ENCODE assay signal across 18 cellular contexts in the genomic region with DNA sequence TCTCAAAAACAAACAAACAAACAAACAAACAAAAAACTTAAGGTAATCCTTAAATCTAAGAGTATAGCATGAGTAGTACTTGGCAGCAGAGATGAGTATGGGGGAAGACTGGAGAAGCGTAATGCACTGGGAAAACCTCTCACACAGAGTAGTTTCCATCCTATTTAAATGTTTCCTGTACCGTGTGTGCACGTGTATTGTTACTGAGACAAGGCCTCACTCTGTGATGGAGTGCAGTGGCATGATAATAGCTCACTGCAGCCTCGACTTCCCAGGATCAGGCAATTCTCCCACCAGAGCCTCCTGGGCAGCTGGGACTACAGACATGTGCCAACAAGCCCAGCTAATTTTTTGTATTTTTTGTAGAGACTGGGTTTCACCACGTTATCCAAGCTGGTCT. TPM values are rescaled to one million over a fixed set of nuclear protein-coding genes. Genes with fewer than 3 reads are reported as not detected.
A peak's percentile ranks its signal among the peaks of the same experiment; 100 is the strongest.
DNase-seq lines count a peak whose midpoint lies in the region; ATAC-seq and TF ChIP-seq lines count a peak whose summit lies in the region.
"Had no signal": no experiment of that assay in that cellular context is flagged by ENCODE, and none has a peak within 500 bp of the region (broad histone marks: within the 10 kb centered on the region; RNA-seq: fewer than 3 reads in every experiment).

No MANE protein-coding gene starts in this region.

- no peak overlapping the region for H2AFZ ChIP-seq in PC-3 (ENCODE audit: low read length)
- H2AFZ ChIP-seq: GM23248 had no signal

- H3K4me1 Mint-ChIP-seq in MCF 10A (ENCODE audit: insufficient read depth, unreplicated experiment) (peaks cover 31% of the 10 kb centered on the region), glutamatergic neuron (ENCODE audit: low read depth, unreplicated experiment) (peaks cover 15% of the 10 kb centered on the region), type B pancreatic cell (ENCODE audit: unreplicated experiment) (peaks cover 18% of the 10 kb centered on the region)
- peaks cover 35% of the 10 kb centered on the region for H3K4me1 Mint-ChIP-seq in activated T-helper 1 cell treated with anti-CD3 and anti-CD28 coated beads, Interleukin-12 subunit alpha, Interleukin-12 subunit beta, Interleukin-2, Interleukin-4 antibody, amounts not matched to agents 30 ng/mL and 10 ng/mL and 1 ng/mL, durations not matched to agents 14 hours and 24 hours and 36 hours (ENCODE audit: low read depth)
- peaks cover 33% of the 10 kb centered on the region for H3K4me1 Mint-ChIP-seq in activated CD4-positive, alpha-beta memory T cell treated with anti-CD3 and anti-CD28 coated beads for 36 hours (ENCODE audit: low read depth)

- TF ChIP-seq CTCF in MCF 10A (IDR thresholded peaks at IDR 0.05; ENCODE audit: unreplicated experiment) (no peak), breast epithelium (IDR thresholded peaks at IDR 0.05) (no peak), PC-3 (conservative IDR thresholded peaks at IDR 0.05; ENCODE audit: low read depth, low read length) (no peak), glutamatergic neuron (IDR thresholded peaks at IDR 0.05; ENCODE audit: partially characterized antibody, unreplicated experiment) (no peak), type B pancreatic cell (conservative IDR thresholded peaks at IDR 0.05) (no peak)

- H3K9ac ChIP-seq in PC-3 (ENCODE audit: low read length): no peak overlapping the region
- H3K9ac ChIP-seq: GM23248 had no signal

- H3K27me3 ChIP-seq in breast epithelium (no peaks in the 10 kb centered on the region), PC-3 (ENCODE audit: low read length) (no peaks in the 10 kb centered on the region)
- H3K27me3 ChIP-seq: right atrium auricular region had no signal

- no peaks in the 10 kb centered on the region for H3K4me1 ChIP-seq in breast epithelium
- H3K4me1 ChIP-seq in PC-3 (ENCODE audit: insufficient read depth, low read length): peaks cover 12% of the 10 kb centered on the region

- H3K36me3 Mint-ChIP-seq in MCF 10A (ENCODE audit: insufficient read depth, unreplicated experiment) (peaks cover 15% of the 10 kb centered on the region), glutamatergic neuron (ENCODE audit: unreplicated experiment) (no peaks in the 10 kb centered on the region), type B pancreatic cell (peaks cover 13% of the 10 kb centered on the region)
- peaks cover 18% of the 10 kb centered on the region for H3K36me3 Mint-ChIP-seq in activated T-helper 1 cell treated with anti-CD3 and anti-CD28 coated beads, Interleukin-12 subunit alpha, Interleukin-12 subunit beta, Interleukin-2, Interleukin-4 antibody, amounts not matched to agents 30 ng/mL and 10 ng/mL and 1 ng/mL, durations not matched to agents 14 hours and 24 hours and 36 hours (ENCODE audit: low read depth)
- H3K36me3 Mint-ChIP-seq in activated CD4-positive, alpha-beta memory T cell treated with anti-CD3 and anti-CD28 coated beads for 36 hours: peaks cover 16% of the 10 kb centered on the region

- H3K27me3 Mint-ChIP-seq in MCF 10A (ENCODE audit: insufficient read depth, unreplicated experiment) (no peaks in the 10 kb centered on the region), glutamatergic neuron (ENCODE audit: unreplicated experiment) (peaks cover 1% of the 10 kb centered on the region), type B pancreatic cell (no peaks in the 10 kb centered on the region)
- H3K27me3 Mint-ChIP-seq in activated T-helper 1 cell treated with anti-CD3 and anti-CD28 coated beads, Interleukin-12 subunit alpha, Interleukin-12 subunit beta, Interleukin-2, Interleukin-4 antibody, amounts not matched to agents 30 ng/mL and 10 ng/mL and 1 ng/mL, durations not matched to agents 14 hours and 24 hours and 36 hours (ENCODE audit: insufficient read depth): no peaks in the 10 kb centered on the region
- no peaks in the 10 kb centered on the region for H3K27me3 Mint-ChIP-seq in activated CD4-positive, alpha-beta memory T cell treated with anti-CD3 and anti-CD28 coated beads for 36 hours

- H3K27ac Mint-ChIP-seq in MCF 10A (ENCODE audit: low read depth, unreplicated experiment) (peak overlapping the region; percentile 29), glutamatergic neuron (ENCODE audit: unreplicated experiment) (no peak overlapping the region), type B pancreatic cell (peak overlapping the region; percentile 18)
- no peak overlapping the region for H3K27ac Mint-ChIP-seq in activated T-helper 1 cell treated with anti-CD3 and anti-CD28 coated beads, Interleukin-12 subunit alpha, Interleukin-12 subunit beta, Interleukin-2, Interleukin-4 antibody, amounts not matched to agents 30 ng/mL and 10 ng/mL and 1 ng/mL, durations not matched to agents 14 hours and 24 hours and 36 hours
- no peak overlapping the region for H3K27ac Mint-ChIP-seq in activated CD4-positive, alpha-beta memory T cell treated with anti-CD3 and anti-CD28 coated beads for 36 hours

- no peak overlapping the region for H3K4me3 ChIP-seq in breast epithelium
- no peak overlapping the region for H3K4me3 ChIP-seq in PC-3 (ENCODE audit: low read length)
- H3K4me3 ChIP-seq: GM23248, K562, right atrium auricular region had no signal

- H3K4me3 Mint-ChIP-seq in MCF 10A (ENCODE audit: unreplicated experiment): peak overlapping the region; percentile 96
- H3K4me3 Mint-ChIP-seq in glutamatergic neuron (ENCODE audit: unreplicated experiment): peak overlapping the region; percentile 57
- H3K4me3 Mint-ChIP-seq in type B pancreatic cell: peak overlapping the region; percentile 69
- no peak overlapping the region for H3K4me3 Mint-ChIP-seq in activated T-helper 1 cell treated with anti-CD3 and anti-CD28 coated beads, Interleukin-12 subunit alpha, Interleukin-12 subunit beta, Interleukin-2, Interleukin-4 antibody, amounts not matched to agents 30 ng/mL and 10 ng/mL and 1 ng/mL, durations not matched to agents 14 hours and 24 hours and 36 hours
- no peak overlapping the region for H3K4me3 Mint-ChIP-seq in activated CD4-positive, alpha-beta memory T cell treated with anti-CD3 and anti-CD28 coated beads for 36 hours

- H3K27ac ChIP-seq in breast epithelium (no peak overlapping the region), PC-3 (ENCODE audit: low read length) (no peak overlapping the region)
- H3K27ac ChIP-seq: GM23248, right atrium auricular region had no signal

- H3K79me2 ChIP-seq in PC-3 (ENCODE audit: low read length): peaks cover 79% of the 10 kb centered on the region

- H3F3A ChIP-seq in PC-3 (ENCODE audit: low read length, unreplicated experiment): no peaks in the 10 kb centered on the region

- H3K9me3 ChIP-seq in breast epithelium: no peaks in the 10 kb centered on the region
- no peaks in the 10 kb centered on the region for H3K9me3 ChIP-seq in PC-3 (ENCODE audit: low read length)
- H3K9me3 ChIP-seq: right atrium auricular region had no signal

- no peaks in the 10 kb centered on the region for H3K36me3 ChIP-seq in breast epithelium
- H3K36me3 ChIP-seq in PC-3 (ENCODE audit: low read depth, low read length): no peaks in the 10 kb centered on the region
- H3K36me3 ChIP-seq: right atrium auricular region had no signal

- TF ChIP-seq POLR2A in breast epithelium (IDR thresholded peaks at IDR 0.05): no peak

- CTCF ChIA-PET in MCF 10A (lab: Yijun Ruan, JAX): interaction anchor here (0.9 to 2.1 kb wide), 5 partner anchors 12 to 343 kb away, joined by 3 to 10 read pairs (median 3); a partner anchor contains a TSS
- CTCF ChIA-PET in PC-3 (lab: Charles Lee): no interaction called here
- CTCF ChIA-PET in activated CD4-positive, alpha-beta memory T cell treated with anti-CD3 and anti-CD28 coated beads for 36 hours (lab: Charles Lee): interaction anchor here (0.9 to 2.4 kb wide), 2 partner anchors 18 to 343 kb away, joined by 3 to 7 read pairs; no protein-coding TSS in a partner anchor

- peaks cover 29% of the 10 kb centered on the region for H4K20me1 ChIP-seq in PC-3 (ENCODE audit: low read length)

- no peaks in the 10 kb centered on the region for H3K9me2 ChIP-seq in PC-3 (replicated peaks; ENCODE audit: low read length)

- intact Hi-C loops in MCF 10A (cut with micrococcal nuclease) (no loop called here), breast epithelium (cut with DNase I; ENCODE audit: low total_unique reads) (no loop called here), PC-3 (cut with micrococcal nuclease) (no loop called here)
- intact Hi-C loops in activated T-helper 1 cell treated with anti-CD3 and anti-CD28 coated beads, Interleukin-12 subunit alpha, Interleukin-12 subunit beta, Interleukin-2, Interleukin-4 antibody, amounts not matched to agents 30 ng/mL and 10 ng/mL and 1 ng/mL, durations not matched to agents 14 hours and 24 hours and 36 hours (cut with micrococcal nuclease): loop anchor here (10.0 kb wide), 1 partner anchor 591 kb away; a partner anchor contains a TSS
- intact Hi-C loops in activated CD4-positive, alpha-beta memory T cell treated with anti-CD3 and anti-CD28 coated beads for 36 hours (cut with micrococcal nuclease): no loop called here

- no peaks in the 10 kb centered on the region for H3K9me3 Mint-ChIP-seq in MCF 10A (ENCODE audit: unreplicated experiment)
- peaks cover 6% of the 10 kb centered on the region for H3K9me3 Mint-ChIP-seq in glutamatergic neuron (ENCODE audit: unreplicated experiment)
- H3K9me3 Mint-ChIP-seq in type B pancreatic cell: no peaks in the 10 kb centered on the region
- H3K9me3 Mint-ChIP-seq in activated T-helper 1 cell treated with anti-CD3 and anti-CD28 coated beads, Interleukin-12 subunit alpha, Interleukin-12 subunit beta, Interleukin-2, Interleukin-4 antibody, amounts not matched to agents 30 ng/mL and 10 ng/mL and 1 ng/mL, durations not matched to agents 14 hours and 24 hours and 36 hours: no peaks in the 10 kb centered on the region
- no peaks in the 10 kb centered on the region for H3K9me3 Mint-ChIP-seq in activated CD4-positive, alpha-beta memory T cell treated with anti-CD3 and anti-CD28 coated beads for 36 hours

- BruUV-seq in MCF 10A (replicated peaks; lab: Mats Ljungman, UMichigan): no TSS peak
- BruUV-seq in PC-3 (replicated peaks; lab: Mats Ljungman, UMichigan): no TSS peak

- no peak for ATAC-seq in PC-3
- no peak for ATAC-seq in GM18519 (IDR thresholded peaks at IDR 0.05; ENCODE audit: low FRiP score, unreplicated experiment)
- ATAC-seq: K562 had no signal

- DNase-seq in MCF 10A (ENCODE audit: unreplicated experiment) (peak; percentile 14), breast epithelium (ENCODE audit: low spot score in 2 of 2) (no peak), PC-3 (no peak), glutamatergic neuron (no peak), type B pancreatic cell (ENCODE audit: extremely low spot score, unreplicated experiment) (no peak)
- no peak for DNase-seq in activated T-helper 1 cell treated with anti-CD3 and anti-CD28 coated beads, Interleukin-12 subunit alpha, Interleukin-12 subunit beta, Interleukin-2, Interleukin-4 antibody, amounts not matched to agents 30 ng/mL and 10 ng/mL and 1 ng/mL, durations not matched to agents 14 hours and 24 hours and 36 hours (ENCODE audit: low spot score)
- DNase-seq in activated CD4-positive, alpha-beta memory T cell treated with anti-CD3 and anti-CD28 coated beads for 36 hours: no peak
- DNase-seq: activated CD4-positive, alpha-beta T cell treated with anti-CD3 and anti-CD28 coated beads, Interleukin-2, amount 50 U/mL, for 1 hour; amniotic stem cell; GDM1; GM23248; NCI-H1092 treated with DMSO at 0.1 percent for 48 hours; occipital lobe; RPMI8226; SW 1271 had no signal

- H3K4me2 ChIP-seq in PC-3 (ENCODE audit: low read length): peak overlapping the region; percentile 98; the same call in 1 of the 2 replicates

- POLR2A ChIA-PET in MCF 10A (lab: Yijun Ruan, JAX) (interaction anchor here (1.2 to 13.5 kb wide), 2 partner anchors 18 to 24 kb away, joined by 6 to 136 read pairs; a partner anchor contains a TSS), PC-3 (lab: Charles Lee; ENCODE audit: unreplicated experiment) (no interaction called here)
- POLR2A ChIA-PET in activated CD4-positive, alpha-beta memory T cell treated with anti-CD3 and anti-CD28 coated beads for 36 hours (lab: Charles Lee): no interaction called here

RNA-seq across cellular contexts. Expression of a gene that starts 2.9 kb away (rescaled TPM):
- total RNA-seq in MCF 10A (2022): 79.3 and 96.3 TPM in 2 replicates
- 10 to 100 TPM; 27.8 to 61.3 (median 53.1) TPM for total RNA-seq in breast epithelium
- total RNA-seq in PC-3 (2014; rRNA removed): 20.7 and 24.7 TPM in 2 replicates
- total RNA-seq in glutamatergic neuron (ENCODE audit: unreplicated experiment): 38.5 TPM
- total RNA-seq in type B pancreatic cell (ENCODE audit: low replicate concordance): 30.7 and 39.1 TPM in 2 replicates
- 57.0 and 70.6 TPM in 2 replicates for total RNA-seq in activated T-helper 1 cell treated with anti-CD3 and anti-CD28 coated beads, Interleukin-12 subunit alpha, Interleukin-12 subunit beta, Interleukin-2, Interleukin-4 antibody, amounts not matched to agents 30 ng/mL and 10 ng/mL and 1 ng/mL, durations not matched to agents 14 hours and 24 hours and 36 hours
- 10 to 100 TPM; 52.9 to 53.5 TPM for total RNA-seq in activated CD4-positive, alpha-beta memory T cell treated with anti-CD3 and anti-CD28 coated beads for 36 hours

RNA-seq across cellular contexts. Expression of a gene that starts 18.8 kb away (rescaled TPM):
- total RNA-seq in MCF 10A (2022): 32.5 and 36.6 TPM in 2 replicates
- total RNA-seq in breast epithelium: 10 to 100 TPM; 13.6 to 28.2 (median 19.2) TPM
- total RNA-seq in PC-3 (2014; rRNA removed): 33.9 and 38.9 TPM in 2 replicates
- total RNA-seq in glutamatergic neuron (ENCODE audit: unreplicated experiment): 18.2 TPM
- total RNA-seq in type B pancreatic cell (ENCODE audit: low replicate concordance): 20.2 and 31.0 TPM in 2 replicates
- 31.6 and 32.9 TPM in 2 replicates for total RNA-seq in activated T-helper 1 cell treated with anti-CD3 and anti-CD28 coated beads, Interleukin-12 subunit alpha, Interleukin-12 subunit beta, Interleukin-2, Interleukin-4 antibody, amounts not matched to agents 30 ng/mL and 10 ng/mL and 1 ng/mL, durations not matched to agents 14 hours and 24 hours and 36 hours
- total RNA-seq in activated CD4-positive, alpha-beta memory T cell treated with anti-CD3 and anti-CD28 coated beads for 36 hours: 10 to 100 TPM; 12.7 to 15.6 TPM

Comparison
In these comparisons a context has a peak if more than half of its experiments do, and no peak if none do; other contexts are left out.
1. H3K27ac Mint-ChIP-seq: peak in MCF 10A (single experiment) and type B pancreatic cell (single experiment); none in glutamatergic neuron (single experiment), activated T-helper 1 cell treated with anti-CD3 and anti-CD28 coated beads, Interleukin-12 subunit alpha, Interleukin-12 subunit beta, Interleukin-2, Interleukin-4 antibody, amounts not matched to agents 30 ng/mL and 10 ng/mL and 1 ng/mL, durations not matched to agents 14 hours and 24 hours and 36 hours (single experiment) and activated CD4-positive, alpha-beta memory T cell treated with anti-CD3 and anti-CD28 coated beads for 36 hours (single experiment).
2. H3K4me3 Mint-ChIP-seq: peak in MCF 10A (single experiment), glutamatergic neuron (single experiment) and type B pancreatic cell (single experiment); none in activated T-helper 1 cell treated with anti-CD3 and anti-CD28 coated beads, Interleukin-12 subunit alpha, Interleukin-12 subunit beta, Interleukin-2, Interleukin-4 antibody, amounts not matched to agents 30 ng/mL and 10 ng/mL and 1 ng/mL, durations not matched to agents 14 hours and 24 hours and 36 hours (single experiment) and activated CD4-positive, alpha-beta memory T cell treated with anti-CD3 and anti-CD28 coated beads for 36 hours (single experiment).